Comparison of ENCODE assay signal across 1 cellular context in the genomic region with DNA sequence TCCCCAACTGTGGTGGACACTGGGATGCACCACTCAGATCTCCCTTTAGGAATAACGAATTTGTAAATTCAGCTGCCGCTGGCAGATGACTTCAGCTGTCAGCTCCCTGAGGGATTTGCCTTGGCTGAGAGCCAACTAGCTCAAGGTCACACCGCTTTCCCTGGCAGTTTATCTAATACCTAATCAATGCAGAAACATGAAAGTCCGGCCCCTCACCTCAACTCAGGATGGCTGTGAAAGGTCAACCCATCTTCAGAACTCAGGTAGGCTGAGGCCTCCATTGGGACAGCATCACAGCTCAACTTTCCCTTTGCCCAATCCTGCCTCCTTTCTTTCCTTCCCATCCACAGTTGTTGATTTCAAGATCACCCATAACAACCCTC.
TF ChIP-seq lines count a peak whose summit lies in the region.

No MANE protein-coding gene starts in this region.

TF ChIP-seq in HepG2, 621 proteins besides CTCF, POLR2A, EP300 and RAD21 (continued from another document and continues in another):
- TF ChIP-seq ZNF17 (CRISPR knock-in tag; IDR thresholded peaks at IDR 0.05) (no peak), DMAP1 (CRISPR knock-in tag; IDR thresholded peaks at IDR 0.05) (no peak), ZBTB21 (CRISPR knock-in tag; IDR thresholded peaks at IDR 0.05) (no peak), FOXK2 (IDR thresholded peaks at IDR 0.05) (no peak), MXD4 (CRISPR knock-in tag; IDR thresholded peaks at IDR 0.05) (no peak), TERF1 (CRISPR knock-in tag; IDR thresholded peaks at IDR 0.05) (no peak), CBFB (CRISPR knock-in tag; IDR thresholded peaks at IDR 0.05) (no peak), TRIM24 (CRISPR knock-in tag; IDR thresholded peaks at IDR 0.05) (no peak), RAD51 (IDR thresholded peaks at IDR 0.05; ENCODE audit: borderline replicate concordance) (no peak), RBM22 (optimal IDR thresholded peaks at IDR 0.05; ENCODE audit: low read length) (no peak), ZNF549 (CRISPR knock-in tag; IDR thresholded peaks at IDR 0.05) (no peak), ZNF607 (CRISPR knock-in tag; IDR thresholded peaks at IDR 0.05; ENCODE audit: borderline replicate concordance) (0 out of 2 replicates have a peak, but pooled peaks have one; percentile 39), ZNF431 (CRISPR knock-in tag; IDR thresholded peaks at IDR 0.05; ENCODE audit: borderline replicate concordance, low read depth) (no peak), AHR (CRISPR knock-in tag; IDR thresholded peaks at IDR 0.05) (no peak), CBX5 (CRISPR knock-in tag; IDR thresholded peaks at IDR 0.05; ENCODE audit: borderline replicate concordance) (no peak), ZEB1 (IDR thresholded peaks at IDR 0.05; ENCODE audit: insufficient replicate concordance, low read depth) (peak; percentile 78), NPAS2 (CRISPR knock-in tag; IDR thresholded peaks at IDR 0.05; ENCODE audit: borderline replicate concordance) (no peak), ESRRA (CRISPR knock-in tag; IDR thresholded peaks at IDR 0.05; ENCODE audit: low read depth) (peak; percentile 82; the same call in 1 of the 2 replicates), ZNF335 (CRISPR knock-in tag; IDR thresholded peaks at IDR 0.05) (no peak), SSRP1 (CRISPR knock-in tag; IDR thresholded peaks at IDR 0.05) (no peak), FOXA3 (CRISPR knock-in tag; IDR thresholded peaks at IDR 0.05) (peak; percentile 73), ZC3H13 (CRISPR knock-in tag; IDR thresholded peaks at IDR 0.05) (no peak), NR1H2 (CRISPR knock-in tag; IDR thresholded peaks at IDR 0.05; ENCODE audit: borderline replicate concordance, low read depth) (no peak), LBX2 (CRISPR knock-in tag; IDR thresholded peaks at IDR 0.05; ENCODE audit: borderline replicate concordance) (no peak), SP4 (CRISPR knock-in tag; IDR thresholded peaks at IDR 0.05) (no peak), ZNF558 (CRISPR knock-in tag; IDR thresholded peaks at IDR 0.05; ENCODE audit: borderline replicate concordance) (no peak), PBX3 (CRISPR knock-in tag; IDR thresholded peaks at IDR 0.05; ENCODE audit: borderline replicate concordance) (no peak), PBX2 (CRISPR knock-in tag; IDR thresholded peaks at IDR 0.05) (no peak), ATF7 (IDR thresholded peaks at IDR 0.05) (no peak), ATF7 (CRISPR knock-in tag; IDR thresholded peaks at IDR 0.05) (no peak), ZNF317 (CRISPR knock-in tag; IDR thresholded peaks at IDR 0.05) (peak; percentile 61; the same call in 1 of the 2 replicates), ZFP41 (CRISPR knock-in tag; IDR thresholded peaks at IDR 0.05; ENCODE audit: borderline replicate concordance) (no peak), SP1 (IDR thresholded peaks at IDR 0.05) (no peak), SP1 (CRISPR knock-in tag; IDR thresholded peaks at IDR 0.05) (no peak), ZNF451 (CRISPR knock-in tag; IDR thresholded peaks at IDR 0.05) (no peak), SP5 (CRISPR knock-in tag; IDR thresholded peaks at IDR 0.05; ENCODE audit: borderline replicate concordance, low read depth) (no peak), RNF2 (conservative IDR thresholded peaks at IDR 0.05; ENCODE audit: low read depth) (no peak), ATAD3A (CRISPR knock-in tag; IDR thresholded peaks at IDR 0.05) (no peak), ZBTB3 (CRISPR knock-in tag; IDR thresholded peaks at IDR 0.05; ENCODE audit: borderline replicate concordance, low read depth) (no peak), FOXA1 (IDR thresholded peaks at IDR 0.05) (no peak), FOXA1 (CRISPR knock-in tag; IDR thresholded peaks at IDR 0.05) (no peak), ZNF44 (CRISPR knock-in tag; IDR thresholded peaks at IDR 0.05) (no peak), ELF1 (CRISPR knock-in tag; IDR thresholded peaks at IDR 0.05) (no peak), AKNA (CRISPR knock-in tag; IDR thresholded peaks at IDR 0.05; ENCODE audit: borderline replicate concordance) (no peak), HNF4A (CRISPR knock-in tag; IDR thresholded peaks at IDR 0.05) (peak; percentile 45), ZNF251 (CRISPR knock-in tag; IDR thresholded peaks at IDR 0.05) (no peak), HNRNPUL1 (IDR thresholded peaks at IDR 0.05; ENCODE audit: low read depth, low read length) (no peak), DDIT3 (CRISPR knock-in tag; IDR thresholded peaks at IDR 0.05) (no peak), SIX4 (CRISPR knock-in tag; IDR thresholded peaks at IDR 0.05) (no peak), ZNF629 (CRISPR knock-in tag; conservative IDR thresholded peaks at IDR 0.05) (peak; percentile 43), ZNF737 (CRISPR knock-in tag; IDR thresholded peaks at IDR 0.05; ENCODE audit: borderline replicate concordance) (no peak), ATF1 (CRISPR knock-in tag; IDR thresholded peaks at IDR 0.05) (no peak), CHCHD3 (CRISPR knock-in tag; IDR thresholded peaks at IDR 0.05) (no peak), ZNF232 (CRISPR knock-in tag; IDR thresholded peaks at IDR 0.05; ENCODE audit: borderline replicate concordance) (no peak), TOE1 (CRISPR knock-in tag; IDR thresholded peaks at IDR 0.05) (no peak), ZNF746 (CRISPR knock-in tag; IDR thresholded peaks at IDR 0.05) (no peak)
- TF ChIP-seq, protein P1, sequence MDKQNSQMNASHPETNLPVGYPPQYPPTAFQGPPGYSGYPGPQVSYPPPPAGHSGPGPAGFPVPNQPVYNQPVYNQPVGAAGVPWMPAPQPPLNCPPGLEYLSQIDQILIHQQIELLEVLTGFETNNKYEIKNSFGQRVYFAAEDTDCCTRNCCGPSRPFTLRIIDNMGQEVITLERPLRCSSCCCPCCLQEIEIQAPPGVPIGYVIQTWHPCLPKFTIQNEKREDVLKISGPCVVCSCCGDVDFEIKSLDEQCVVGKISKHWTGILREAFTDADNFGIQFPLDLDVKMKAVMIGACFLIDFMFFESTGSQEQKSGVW (CRISPR knock-in tag; IDR thresholded peaks at IDR 0.05; ENCODE audit: borderline replicate concordance): no peak
- TF ChIP-seq, protein P2, sequence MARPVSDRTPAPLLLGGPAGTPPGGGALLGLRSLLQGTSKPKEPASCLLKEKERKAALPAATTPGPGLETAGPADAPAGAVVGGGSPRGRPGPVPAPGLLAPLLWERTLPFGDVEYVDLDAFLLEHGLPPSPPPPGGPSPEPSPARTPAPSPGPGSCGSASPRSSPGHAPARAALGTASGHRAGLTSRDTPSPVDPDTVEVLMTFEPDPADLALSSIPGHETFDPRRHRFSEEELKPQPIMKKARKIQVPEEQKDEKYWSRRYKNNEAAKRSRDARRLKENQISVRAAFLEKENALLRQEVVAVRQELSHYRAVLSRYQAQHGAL (CRISPR knock-in tag; IDR thresholded peaks at IDR 0.05; ENCODE audit: not compliant biosample characterization): no peak
- TF ChIP-seq, protein P3, sequence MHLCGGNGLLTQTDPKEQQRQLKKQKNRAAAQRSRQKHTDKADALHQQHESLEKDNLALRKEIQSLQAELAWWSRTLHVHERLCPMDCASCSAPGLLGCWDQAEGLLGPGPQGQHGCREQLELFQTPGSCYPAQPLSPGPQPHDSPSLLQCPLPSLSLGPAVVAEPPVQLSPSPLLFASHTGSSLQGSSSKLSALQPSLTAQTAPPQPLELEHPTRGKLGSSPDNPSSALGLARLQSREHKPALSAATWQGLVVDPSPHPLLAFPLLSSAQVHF (CRISPR knock-in tag; IDR thresholded peaks at IDR 0.05): no peak
- TF ChIP-seq, protein P4, sequence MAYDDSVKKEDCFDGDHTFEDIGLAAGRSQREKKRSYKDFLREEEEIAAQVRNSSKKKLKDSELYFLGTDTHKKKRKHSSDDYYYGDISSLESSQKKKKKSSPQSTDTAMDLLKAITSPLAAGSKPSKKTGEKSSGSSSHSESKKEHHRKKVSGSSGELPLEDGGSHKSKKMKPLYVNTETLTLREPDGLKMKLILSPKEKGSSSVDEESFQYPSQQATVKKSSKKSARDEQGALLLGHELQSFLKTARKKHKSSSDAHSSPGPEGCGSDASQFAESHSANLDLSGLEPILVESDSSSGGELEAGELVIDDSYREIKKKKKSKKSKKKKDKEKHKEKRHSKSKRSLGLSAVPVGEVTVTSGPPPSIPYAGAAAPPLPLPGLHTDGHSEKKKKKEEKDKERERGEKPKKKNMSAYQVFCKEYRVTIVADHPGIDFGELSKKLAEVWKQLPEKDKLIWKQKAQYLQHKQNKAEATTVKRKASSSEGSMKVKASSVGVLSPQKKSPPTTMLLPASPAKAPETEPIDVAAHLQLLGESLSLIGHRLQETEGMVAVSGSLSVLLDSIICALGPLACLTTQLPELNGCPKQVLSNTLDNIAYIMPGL (CRISPR knock-in tag; IDR thresholded peaks at IDR 0.05; ENCODE audit: borderline replicate concordance in 1 of 2, low read depth in 1 of 2): no peak
- TF ChIP-seq, protein P5, sequence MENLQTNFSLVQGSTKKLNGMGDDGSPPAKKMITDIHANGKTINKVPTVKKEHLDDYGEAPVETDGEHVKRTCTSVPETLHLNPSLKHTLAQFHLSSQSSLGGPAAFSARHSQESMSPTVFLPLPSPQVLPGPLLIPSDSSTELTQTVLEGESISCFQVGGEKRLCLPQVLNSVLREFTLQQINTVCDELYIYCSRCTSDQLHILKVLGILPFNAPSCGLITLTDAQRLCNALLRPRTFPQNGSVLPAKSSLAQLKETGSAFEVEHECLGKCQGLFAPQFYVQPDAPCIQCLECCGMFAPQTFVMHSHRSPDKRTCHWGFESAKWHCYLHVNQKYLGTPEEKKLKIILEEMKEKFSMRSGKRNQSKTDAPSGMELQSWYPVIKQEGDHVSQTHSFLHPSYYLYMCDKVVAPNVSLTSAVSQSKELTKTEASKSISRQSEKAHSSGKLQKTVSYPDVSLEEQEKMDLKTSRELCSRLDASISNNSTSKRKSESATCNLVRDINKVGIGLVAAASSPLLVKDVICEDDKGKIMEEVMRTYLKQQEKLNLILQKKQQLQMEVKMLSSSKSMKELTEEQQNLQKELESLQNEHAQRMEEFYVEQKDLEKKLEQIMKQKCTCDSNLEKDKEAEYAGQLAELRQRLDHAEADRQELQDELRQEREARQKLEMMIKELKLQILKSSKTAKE (CRISPR knock-in tag; IDR thresholded peaks at IDR 0.05; ENCODE audit: borderline replicate concordance): no peak
